Comparison of ENCODE assay signal across 15 cellular contexts in genomic region chr4:158020734-158021346, GRCh38.
DNase-seq lines count a peak whose midpoint lies in the region; ATAC-seq, FAIRE-seq and TF ChIP-seq lines count a peak whose summit lies in the region.
"Had no signal": no experiment of that assay in that cellular context is flagged by ENCODE, and none has a peak within 500 bp of the region (broad histone marks: within the 10 kb centered on the region; RNA-seq: fewer than 3 reads in every experiment).

No MANE protein-coding gene starts in this region.

- H3K27me3 ChIP-seq in left ventricle myocardium inferior (ENCODE audit: low read depth) (no peaks in the 10 kb centered on the region), breast epithelium (no peaks in the 10 kb centered on the region)
- H3K27me3 ChIP-seq: BLaER1, gastrocnemius medialis, spleen, upper lobe of left lung had no signal

- no peak for ATAC-seq in Right ventricle myocardium superior (ENCODE audit: poor library complexity)
- ATAC-seq: T-cell had no signal

- intact Hi-C loops in left ventricle myocardium inferior (cut with micrococcal nuclease) (no loop called here), Right ventricle myocardium superior (cut with DNase I) (no loop called here), breast epithelium (cut with DNase I; ENCODE audit: low total_unique reads) (no loop called here), posterior vena cava (cut with DNase I) (no loop called here)

- peak overlapping the region; percentile 52 for H3K27ac ChIP-seq in left ventricle myocardium inferior (replicated peaks)
- H3K27ac ChIP-seq in breast epithelium, result peak overlapping the region; percentile 37 to 41
- H3K27ac ChIP-seq: BLaER1, spleen, upper lobe of left lung had no signal

- H3K36me3 ChIP-seq in left ventricle myocardium inferior (no peaks in the 10 kb centered on the region), breast epithelium (no peaks in the 10 kb centered on the region)
- H3K36me3 ChIP-seq: BLaER1, gastrocnemius medialis, spleen, upper lobe of left lung had no signal

- H3K4me3 ChIP-seq in left ventricle myocardium inferior (no peak overlapping the region), breast epithelium (no peak overlapping the region)
- H3K4me3 ChIP-seq: BLaER1, gastrocnemius medialis, spleen, upper lobe of left lung had no signal

- DNase-seq in left ventricle myocardium inferior, result no peak
- DNase-seq in Right ventricle myocardium superior, result no peak
- no peak for DNase-seq in breast epithelium (ENCODE audit: low spot score in 2 of 2)
- DNase-seq in lung microvascular endothelial cell (ENCODE audit: low read depth in 2 of 2), result peak; percentile 34 to 97
- DNase-seq in stimulated activated naive CD4-positive, alpha-beta T cell (lab: John Stamatoyannopoulos, UW), result no peak
- no peak for DNase-seq in posterior vena cava (ENCODE audit: low spot score)
- no peak for DNase-seq in SHP77 (lab: John Stamatoyannopoulos, UW)
- DNase-seq in GM12892 (ENCODE audit: insufficient read length), result no peak
- DNase-seq: activated T-cell treated with anti-CD3 and anti-CD28 coated beads, Interleukin-2, amount 50 U/mL, for 24 hours; NCI-H1048; spleen; T-cell had no signal

- TF ChIP-seq CTCF in left ventricle myocardium inferior (IDR thresholded peaks at IDR 0.05; ENCODE audit: borderline replicate concordance) (no peak), breast epithelium (IDR thresholded peaks at IDR 0.05) (no peak)

- no peak for FAIRE-seq in GM12892 (lab: Jason Lieb, UNC)

- peaks cover 35% of the 10 kb centered on the region for H3K4me1 ChIP-seq in left ventricle myocardium inferior
- H3K4me1 ChIP-seq in breast epithelium, result no peaks in the 10 kb centered on the region
- H3K4me1 ChIP-seq: BLaER1 had no signal

- TF ChIP-seq POLR2A in breast epithelium (IDR thresholded peaks at IDR 0.05) (no peak), GM12892 (IDR thresholded peaks at IDR 0.05; ENCODE audit: low read depth, low read length) (no peak)

- H3K9me3 ChIP-seq in left ventricle myocardium inferior (replicated peaks) (no peaks in the 10 kb centered on the region), breast epithelium (no peaks in the 10 kb centered on the region)
- H3K9me3 ChIP-seq: BLaER1, gastrocnemius medialis, spleen, upper lobe of left lung had no signal

Comparison
In these comparisons a context has a peak if more than half of its experiments do, and no peak if none do; other contexts are left out.
1. DNase-seq: peak in lung microvascular endothelial cell (2 of 2); none in left ventricle myocardium inferior (single experiment), Right ventricle myocardium superior (single experiment), breast epithelium (0 of 2), stimulated activated naive CD4-positive, alpha-beta T cell (0 of 6), posterior vena cava (single experiment), SHP77 (0 of 2) and GM12892 (single experiment).